In the genomic region with DNA sequence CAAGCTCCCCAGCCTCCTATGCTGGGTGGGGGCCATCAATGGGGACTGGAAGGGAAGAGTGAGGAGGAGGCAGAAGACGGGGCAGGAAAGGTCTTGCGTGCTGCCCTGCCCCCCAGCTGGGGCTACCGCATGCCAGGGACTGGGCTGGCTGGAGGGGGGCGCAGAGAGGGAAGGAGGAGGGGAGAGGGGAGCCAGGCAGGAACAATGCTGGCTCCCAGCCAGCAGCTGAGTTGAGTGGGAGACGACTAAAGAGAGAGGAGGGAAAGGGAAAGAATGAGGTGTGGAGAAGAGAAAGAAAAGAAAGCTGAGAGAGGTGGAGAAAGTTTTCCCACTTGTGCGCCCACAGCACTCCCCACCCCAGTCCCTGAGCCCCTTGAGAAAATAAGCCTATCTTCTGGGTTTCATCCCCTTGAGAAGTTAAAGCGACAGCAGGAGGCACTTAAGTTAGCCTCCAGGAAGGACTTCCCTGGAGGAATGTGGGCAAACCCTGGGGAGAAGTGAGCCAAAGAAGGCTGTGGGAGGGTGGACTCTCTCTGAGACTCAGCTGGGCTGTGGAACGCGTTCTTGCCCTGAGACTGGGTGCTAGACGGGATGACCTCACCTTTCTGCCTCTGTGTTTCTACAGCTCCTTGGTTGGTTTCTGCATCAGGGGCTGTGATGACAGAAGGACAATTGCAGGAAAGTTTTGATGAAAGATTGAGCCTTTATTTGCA, we compare ENCODE assay signal across 10 cellular contexts. TPM values are rescaled to one million over a fixed set of nuclear protein-coding genes. Genes with fewer than 3 reads are reported as not detected.
DNase-seq lines count a peak whose midpoint lies in the region; ATAC-seq and TF ChIP-seq lines count a peak whose summit lies in the region.
"Had no signal": no experiment of that assay in that cellular context is flagged by ENCODE, and none has a peak within 500 bp of the region (broad histone marks: within the 10 kb centered on the region; RNA-seq: fewer than 3 reads in every experiment).

No MANE protein-coding gene starts in this region.

- no peaks in the 10 kb centered on the region for H4K20me1 ChIP-seq in OCI-LY3 (ENCODE audit: insufficient read depth, low read length)

- 16 to 24% methylated on average over 9 to 10 of the region's 10 CpGs for WGBS in esophagus squamous epithelium, 2 donors
- WGBS in psoas muscle, 3 donors: 23 to 26% (median 25%) methylated on average over 10 of the region's 10 CpGs
- WGBS in esophagus muscularis mucosa: 29% methylated on average over 10 of the region's 10 CpGs

- ATAC-seq in psoas muscle (no peak), HG03521 (IDR thresholded peaks at IDR 0.05; ENCODE audit: unreplicated experiment) (no peak)

- H3K4me3 ChIP-seq in OCI-LY3 (ENCODE audit: low read length) (no peak overlapping the region; the same call in 1 of the 2 replicates), esophagus squamous epithelium (peak overlapping the region in 2 of 4 donors; percentile 21 to 31), psoas muscle (peak overlapping the region; percentile 48), esophagus muscularis mucosa (peak overlapping the region in 2 of 4 donors; percentile 2 to 37)
- H3K4me3 ChIP-seq in effector memory CD4-positive, alpha-beta T cell (ENCODE audit: insufficient read depth, low read depth, low read length, poor library complexity, severe bottlenecking): no peak overlapping the region
- H3K4me3 ChIP-seq: tibial artery had no signal

- H3K36me3 ChIP-seq in OCI-LY3 (replicated peaks; ENCODE audit: low read depth, low read length): no peaks in the 10 kb centered on the region
- H3K36me3 ChIP-seq in esophagus squamous epithelium: no peaks in the 10 kb centered on the region
- H3K36me3 ChIP-seq in psoas muscle (ENCODE audit: insufficient read depth in 1 of 2, low read depth in 1 of 2): no peaks in the 10 kb centered on the region
- no peaks in the 10 kb centered on the region for H3K36me3 ChIP-seq in effector memory CD4-positive, alpha-beta T cell (ENCODE audit: control insufficient read depth, insufficient read depth, low read length)
- no peaks in the 10 kb centered on the region for H3K36me3 ChIP-seq in esophagus muscularis mucosa
- H3K36me3 ChIP-seq: tibial artery had no signal

- no peak overlapping the region for H3K9ac ChIP-seq in OCI-LY3 (ENCODE audit: low read length)

- H3K79me2 ChIP-seq in OCI-LY3 (ENCODE audit: low read length): no peaks in the 10 kb centered on the region

- H3K9me3 ChIP-seq in OCI-LY3 (ENCODE audit: insufficient read depth, low read length): no peaks in the 10 kb centered on the region
- no peaks in the 10 kb centered on the region for H3K9me3 ChIP-seq in esophagus squamous epithelium
- H3K9me3 ChIP-seq in psoas muscle: no peaks in the 10 kb centered on the region
- H3K9me3 ChIP-seq in effector memory CD4-positive, alpha-beta T cell (ENCODE audit: control insufficient read depth, low read length): no peaks in the 10 kb centered on the region
- H3K9me3 ChIP-seq in esophagus muscularis mucosa: no peaks in the 10 kb centered on the region
- H3K9me3 ChIP-seq: tibial artery had no signal

- H3K4me2 ChIP-seq in OCI-LY3 (ENCODE audit: low read length): peak overlapping the region; percentile 86

- TF ChIP-seq POLR2A in esophagus squamous epithelium (IDR thresholded peaks at IDR 0.05): no peak
- no peak for TF ChIP-seq POLR2A in esophagus muscularis mucosa (IDR thresholded peaks at IDR 0.05; ENCODE audit: low read depth)

- intact Hi-C loops in esophagus squamous epithelium (cut with DNase I) (loop anchor here (5.0 kb wide), 1 partner anchor 37 kb away; the partner anchor contains the start of genes ISG20L2 and METTL25B), psoas muscle (cut with DNase I) (loop anchor here (1.0 to 10.0 kb wide), 3 partner anchors 35 to 195 kb away; no protein-coding TSS in a partner anchor), esophagus muscularis mucosa (cut with DNase I) (loop anchor here (1.0 to 10.0 kb wide), 3 partner anchors 17 to 195 kb away; no protein-coding TSS in a partner anchor)

- H3K27ac ChIP-seq in OCI-LY3 (ENCODE audit: low read length) (no peak overlapping the region), esophagus squamous epithelium (peak overlapping the region; percentile 68 to 89 (median 84)), psoas muscle (peak overlapping the region; percentile 12), esophagus muscularis mucosa (replicated peaks in 1 of 4) (no peak overlapping the region)
- H3K27ac ChIP-seq in effector memory CD4-positive, alpha-beta T cell (ENCODE audit: insufficient read depth, low read length, poor library complexity, severe bottlenecking): no peak overlapping the region
- H3K27ac ChIP-seq: tibial artery had no signal

- no peak for TF ChIP-seq EP300 in esophagus muscularis mucosa (IDR thresholded peaks at IDR 0.05)

- peaks cover 56% of the 10 kb centered on the region for H3K27me3 ChIP-seq in OCI-LY3 (ENCODE audit: low read depth, low read length)
- peaks cover 0 to 80% (median 0%) of the 10 kb centered on the region in 4 donors for H3K27me3 ChIP-seq in esophagus squamous epithelium
- H3K27me3 ChIP-seq in psoas muscle (ENCODE audit: insufficient read depth in 3 of 3, low read length in 2 of 3): peaks cover 0 to 36% (median 10%) of the 10 kb centered on the region in 3 donors
- H3K27me3 ChIP-seq in effector memory CD4-positive, alpha-beta T cell (replicated peaks; ENCODE audit: control insufficient read depth, insufficient read depth, low read length, poor library complexity, severe bottlenecking): peaks cover 43% of the 10 kb centered on the region
- H3K27me3 ChIP-seq in esophagus muscularis mucosa: peaks cover 0 to 80% (median 4%) of the 10 kb centered on the region in 4 donors

- TF ChIP-seq CTCF in OCI-LY3 (IDR thresholded peaks at IDR 0.05; ENCODE audit: low read depth, low read length): no peak
- TF ChIP-seq CTCF in esophagus squamous epithelium (IDR thresholded peaks at IDR 0.05): no peak
- no peak for TF ChIP-seq CTCF in psoas muscle (IDR thresholded peaks at IDR 0.05)
- TF ChIP-seq CTCF in esophagus muscularis mucosa (IDR thresholded peaks at IDR 0.05): no peak

- H2AFZ ChIP-seq in OCI-LY3 (ENCODE audit: low read depth, low read length): no peak overlapping the region

- H3K4me1 ChIP-seq in OCI-LY3 (ENCODE audit: low read length) (peaks cover 11% of the 10 kb centered on the region), esophagus squamous epithelium (peaks cover 34 to 70% (median 55%) of the 10 kb centered on the region in 3 donors), psoas muscle (peaks cover 16% of the 10 kb centered on the region), esophagus muscularis mucosa (peaks cover 7 to 28% (median 19%) of the 10 kb centered on the region in 4 donors)
- H3K4me1 ChIP-seq in effector memory CD4-positive, alpha-beta T cell (ENCODE audit: control insufficient read depth, insufficient read depth, low read length, poor library complexity, severe bottlenecking): peaks cover 16% of the 10 kb centered on the region

- peak in 2 of 3 experiments; percentile 68 to 72 for DNase-seq in NCI-H1417 (lab: John Stamatoyannopoulos, UW)
- no peak for DNase-seq in NCI-H1417 treated with DMSO at 0.1 percent for 48 hours (lab: John Stamatoyannopoulos, UW)
- no peak for DNase-seq in esophagus squamous epithelium (lab: John Stamatoyannopoulos, UW)
- DNase-seq in psoas muscle: no peak
- no peak for DNase-seq in effector memory CD4-positive, alpha-beta T cell
- DNase-seq in esophagus muscularis mucosa (ENCODE audit: extremely low spot score): no peak

RNA-seq across cellular contexts. Expression of gene NES, which starts 12.9 kb away (rescaled TPM):
- total RNA-seq in esophagus squamous epithelium (1 to 10 TPM; 3.5 to 8.0 (median 5.4) TPM), psoas muscle (100 to 1,000 TPM in 1 of 4 donors, 10 to 100 TPM in 3; 40.5 to 581 (median 80.2) TPM), esophagus muscularis mucosa (10 to 100 TPM; 16.6 to 37.4 (median 32.5) TPM)
- 10 to 100 TPM; 12.3 to 23.8 (median 17.2) TPM for polyA plus RNA-seq in psoas muscle
- total RNA-seq: T-helper 2 cell treated with Interferon-gamma antibody and Interleukin-4, amounts not matched to agents 100 ng/mL and 5 ng/mL, for 36 hours had no signal

RNA-seq across cellular contexts. Expression of gene CRABP2, which starts 15.3 kb away (rescaled TPM):
- total RNA-seq in esophagus squamous epithelium: 100 to 1,000 TPM; 149 to 916 (median 441) TPM
- 1 to 10 TPM in 2 of 4 donors, under 1 TPM in 1, not detected in 1; 0.71 to 1.7 (median 1.6) TPM for total RNA-seq in psoas muscle
- polyA plus RNA-seq in psoas muscle: under 1 TPM; 0.13 to 0.57 (median 0.53) TPM
- 1 to 10 TPM; 1.2 to 6.4 (median 2.7) TPM for total RNA-seq in esophagus muscularis mucosa

RNA-seq across cellular contexts. Expression of gene METTL25B, which starts 38.2 kb away (rescaled TPM):
- total RNA-seq in esophagus squamous epithelium (10 to 100 TPM in 3 of 4 donors, 1 to 10 TPM in 1; 9.7 to 44.9 (median 17.6) TPM), psoas muscle (10 to 100 TPM; 18.5 to 32.1 (median 28.5) TPM), esophagus muscularis mucosa (10 to 100 TPM; 16.2 to 32.3 (median 18.0) TPM)
- polyA plus RNA-seq in psoas muscle: 10 to 100 TPM; 22.1 to 31.5 (median 27.0) TPM

RNA-seq across cellular contexts. Expression of gene ISG20L2, which starts 38.5 kb away (rescaled TPM):
- total RNA-seq in esophagus squamous epithelium (10 to 100 TPM; 22.3 to 32.8 (median 28.4) TPM), psoas muscle (10 to 100 TPM in 3 of 4 donors, 1 to 10 TPM in 1; 7.4 to 19.8 (median 16.5) TPM), esophagus muscularis mucosa (10 to 100 TPM; 16.2 to 20.0 (median 19.0) TPM)
- polyA plus RNA-seq in psoas muscle: 10 to 100 TPM in 2 of 3 donors, 1 to 10 TPM in 1; 7.6 to 20.4 (median 20.2) TPM

RNA-seq across cellular contexts. Expression of gene BCAN, which starts 48.2 kb away (rescaled TPM):
- not detected for total RNA-seq in esophagus squamous epithelium
- total RNA-seq in psoas muscle: under 1 TPM in 2 of 4 donors, not detected in 2; 0.27 to 0.36 TPM
- polyA plus RNA-seq in psoas muscle: under 1 TPM in 2 of 3 donors, not detected in 1; 0.06 to 0.08 TPM
- 1 to 10 TPM in 1 of 4 donors, under 1 TPM in 2, not detected in 1; 0.45 to 1.0 (median 0.99) TPM for total RNA-seq in esophagus muscularis mucosa
- total RNA-seq: T-helper 2 cell treated with Interferon-gamma antibody and Interleukin-4, amounts not matched to agents 100 ng/mL and 5 ng/mL, for 36 hours had no signal

Comparison
In these comparisons a context has a peak if more than half of its experiments do, and no peak if none do; other contexts are left out.
1. DNase-seq: peak in NCI-H1417 (2 of 3); none in NCI-H1417 treated with DMSO at 0.1 percent for 48 hours (single experiment), esophagus squamous epithelium (single experiment), psoas muscle (0 of 2), effector memory CD4-positive, alpha-beta T cell (0 of 3) and esophagus muscularis mucosa (single experiment).
2. H3K27ac ChIP-seq: peak in esophagus squamous epithelium (4 of 4) and psoas muscle (single experiment); none in OCI-LY3 (single experiment), effector memory CD4-positive, alpha-beta T cell (single experiment) and esophagus muscularis mucosa (0 of 4).
3. RNA of gene CRABP2, which starts 15.3 kb away (total RNA-seq): 149 to 916 TPM in esophagus squamous epithelium; 1.2 to 6.4 TPM in esophagus muscularis mucosa and 0.71 to 1.7 TPM in psoas muscle; every median in the first group is over 10 times any median in the second.